In genomic region chr16:87685405-87685755, GRCh38 we compare ENCODE assay signal across 25 cellular contexts.
"Had no signal": no experiment of that assay in that cellular context is flagged by ENCODE, and none has a peak within 500 bp of the region (broad histone marks: within the 10 kb centered on the region; RNA-seq: fewer than 3 reads in every experiment).

No MANE protein-coding gene starts in this region.

- H3K4me3 Mint-ChIP-seq: immature natural killer cell, mesothelial cell of epicardium had no signal

- H3K27ac ChIP-seq: coronary artery, esophagus muscularis mucosa, foreskin keratinocyte, gastroesophageal sphincter, heart left ventricle, hepatocyte, left ventricle myocardium inferior, lower lobe of right lung had no signal

- H3K4me1 ChIP-seq: foreskin keratinocyte, gastroesophageal sphincter, heart left ventricle, left ventricle myocardium inferior, lower lobe of right lung had no signal

- H3K27ac Mint-ChIP-seq: immature natural killer cell, mesothelial cell of epicardium had no signal

- FAIRE-seq: colon, endothelial cell of umbilical vein, frontal cortex, kidney had no signal

- H3K36me3 Mint-ChIP-seq: immature natural killer cell, mesothelial cell of epicardium had no signal

- H3K9me3 ChIP-seq: esophagus muscularis mucosa, gastroesophageal sphincter, heart left ventricle, left ventricle myocardium inferior, lower lobe of right lung, mucosa of descending colon had no signal

- H3K36me3 ChIP-seq: esophagus muscularis mucosa, gastroesophageal sphincter, heart left ventricle, left ventricle myocardium inferior, lower lobe of right lung had no signal

- H3K4me2 ChIP-seq: hepatocyte had no signal

- H2AFZ ChIP-seq: hepatocyte had no signal

- H3K79me2 ChIP-seq: hepatocyte had no signal

- ATAC-seq: foreskin keratinocyte, gastroesophageal sphincter, heart left ventricle, left colon, left lobe of liver, lower lobe of right lung, mucosa of descending colon had no signal

- H3K4me3 ChIP-seq: coronary artery, dorsolateral prefrontal cortex, esophagus muscularis mucosa, gastroesophageal sphincter, heart left ventricle, hepatocyte, left ventricle myocardium inferior, lower lobe of right lung, mucosa of descending colon had no signal

- H3K27me3 ChIP-seq: foreskin keratinocyte, hepatocyte had no signal

- DNase-seq: dermis blood vessel endothelial cell; dorsolateral prefrontal cortex; effector CD4-positive, alpha-beta T cell; effector memory CD4-positive, alpha-beta T cell; foreskin keratinocyte; heart left ventricle; hypothalamus; immature natural killer cell; islet precursor cell; kidney; kidney glomerular epithelial cell; left colon; left ventricle myocardium inferior; lower lobe of right lung; mesenchymal stem cell; mucosa of descending colon had no signal

- H3K9me3 Mint-ChIP-seq: immature natural killer cell, mesothelial cell of epicardium had no signal
